Comparison of ENCODE assay signal across 11 cellular contexts in genomic region chr12:48786591-48787544, GRCh38. TPM values are rescaled to one million over a fixed set of nuclear protein-coding genes. Genes with fewer than 3 reads are reported as not detected.
DNase-seq lines count a peak whose midpoint lies in the region; ATAC-seq and TF ChIP-seq lines count a peak whose summit lies in the region.
"Had no signal": no experiment of that assay in that cellular context is flagged by ENCODE, and none has a peak within 500 bp of the region (broad histone marks: within the 10 kb centered on the region; RNA-seq: fewer than 3 reads in every experiment).

No MANE protein-coding gene starts in this region.

- CTCF ChIA-PET in GM10248 (lab: Yijun Ruan, JAX) = interaction anchor here (2.3 to 2.8 kb wide), 2 partner anchors 9 to 34 kb away, joined by 10 to 32 read pairs; no protein-coding TSS in a partner anchor

- TF ChIP-seq POLR2A in testis (IDR thresholded peaks at IDR 0.05) = no peak

- DNase-seq in MG63 (peak; percentile 31), lower lobe of right lung (no peak), testis (no peak), GM10248 (ENCODE audit: extremely low spot score) (no peak)
- DNase-seq in activated CD4-positive, alpha-beta T cell treated with anti-CD3 and anti-CD28 coated beads for 4 hours = no peak
- DNase-seq: activated effector memory CD4-positive, alpha-beta T cell treated with anti-CD3 and anti-CD28 coated beads, Interleukin-2, amount 50 U/mL, for 16 hours; NCI-H2081; retina had no signal

- H3K4me1 ChIP-seq in ectodermal cell (ENCODE audit: control insufficient read depth, insufficient read depth, low read length) = peaks cover 27% of the 10 kb centered on the region
- peaks cover 19% of the 10 kb centered on the region for H3K4me1 ChIP-seq in lower lobe of right lung
- H3K4me1 ChIP-seq in testis = peaks cover 21% of the 10 kb centered on the region

- no peak for ATAC-seq in lower lobe of right lung
- no peak for ATAC-seq in GM18870 (IDR thresholded peaks at IDR 0.05; ENCODE audit: unreplicated experiment)
- no peak for ATAC-seq in HG02938 (IDR thresholded peaks at IDR 0.05; ENCODE audit: unreplicated experiment)

- intact Hi-C loops in lower lobe of right lung (cut with DNase I) (no loop called here), testis (cut with DNase I; ENCODE audit: low total_unique reads) (no loop called here)

- POLR2A ChIA-PET in GM10248 (lab: Yijun Ruan, JAX) = no interaction called here

- 88 to 92% methylated on average over 7 of the region's 7 CpGs for WGBS in ectodermal cell, 2 experiments
- 40 to 47% methylated on average over 7 of the region's 7 CpGs for WGBS in testis, 2 donors

- H3K36me3 ChIP-seq in MG63 = peaks cover 2% of the 10 kb centered on the region; the same call in 1 of the 2 replicates
- peaks cover 3% of the 10 kb centered on the region for H3K36me3 ChIP-seq in ectodermal cell (ENCODE audit: control insufficient read depth, insufficient read depth, low read length)
- peaks cover 8% of the 10 kb centered on the region for H3K36me3 ChIP-seq in lower lobe of right lung
- no peaks in the 10 kb centered on the region for H3K36me3 ChIP-seq in testis (ENCODE audit: low read depth, missing control alignments)

- H3K27ac ChIP-seq in ectodermal cell (ENCODE audit: insufficient read depth, low read depth, low read length, poor library complexity, severe bottlenecking) (no peak overlapping the region), lower lobe of right lung (peak overlapping the region; percentile 90), testis (peak overlapping the region; percentile 4 to 79)

- no peak for TF ChIP-seq CTCF in lower lobe of right lung (IDR thresholded peaks at IDR 0.05)
- no peak for TF ChIP-seq CTCF in testis (IDR thresholded peaks at IDR 0.05)
- no peak for TF ChIP-seq CTCF in GM10248 (IDR thresholded peaks at IDR 0.05; ENCODE audit: control extremely low read depth, extremely low read depth, low read depth, missing control alignments)

- H3K4me3 ChIP-seq in MG63 (peak overlapping the region; percentile 76), ectodermal cell (ENCODE audit: insufficient read depth, low read depth, low read length) (peak overlapping the region; percentile 96), lower lobe of right lung (peak overlapping the region; percentile 83), testis (no peak overlapping the region)

- H3K27me3 ChIP-seq in MG63 = no peaks in the 10 kb centered on the region
- H3K27me3 ChIP-seq in ectodermal cell (ENCODE audit: control insufficient read depth, insufficient read depth, low read length, poor library complexity, severe bottlenecking) = no peaks in the 10 kb centered on the region
- no peaks in the 10 kb centered on the region for H3K27me3 ChIP-seq in lower lobe of right lung (ENCODE audit: low read depth)
- H3K27me3 ChIP-seq in testis = no peaks in the 10 kb centered on the region

- H3K9me3 ChIP-seq in MG63 (no peaks in the 10 kb centered on the region), ectodermal cell (ENCODE audit: control insufficient read depth, low read length) (no peaks in the 10 kb centered on the region), lower lobe of right lung (no peaks in the 10 kb centered on the region), testis (no peaks in the 10 kb centered on the region)

RNA-seq across cellular contexts. Expression of gene ADCY6, which starts 2.0 kb away (rescaled TPM):
- total RNA-seq in MG63 (2014; rRNA removed; shearing (Covaris generic); ENCODE audit: low replicate concordance) = 30.4 and 40.0 TPM in 2 replicates
- polyA plus RNA-seq in ectodermal cell (2013, experiment 1 of 4) = 68.4 TPM
- polyA plus RNA-seq in ectodermal cell (2013, experiment 2 of 4) = 84.1 TPM
- 51.6 TPM for polyA plus RNA-seq in ectodermal cell (2013, experiment 3 of 4)
- 65.0 TPM for polyA plus RNA-seq in ectodermal cell (2013, experiment 4 of 4)
- total RNA-seq in lower lobe of right lung = 42.7 TPM
- total RNA-seq in testis = 10 to 100 TPM; 24.5 to 26.3 TPM
- polyA plus RNA-seq in testis (ENCODE audit: insufficient read depth, low read depth, low replicate concordance) = 16.5 TPM

RNA-seq across cellular contexts. Expression of gene CACNB3, which starts 31.4 kb away (rescaled TPM):
- 13.9 and 19.0 TPM in 2 replicates for total RNA-seq in MG63 (2014; rRNA removed; shearing (Covaris generic); ENCODE audit: low replicate concordance)
- 89.9 TPM for polyA plus RNA-seq in ectodermal cell (2013, experiment 1 of 4)
- 86.1 TPM for polyA plus RNA-seq in ectodermal cell (2013, experiment 2 of 4)
- polyA plus RNA-seq in ectodermal cell (2013, experiment 3 of 4) = 69.9 TPM
- polyA plus RNA-seq in ectodermal cell (2013, experiment 4 of 4) = 76.3 TPM
- total RNA-seq in lower lobe of right lung = 23.5 TPM
- 10 to 100 TPM; 17.2 to 19.3 TPM for total RNA-seq in testis
- polyA plus RNA-seq in testis (ENCODE audit: insufficient read depth, low read depth, low replicate concordance) = 20.1 TPM

Comparison
In these comparisons a context has a peak if more than half of its experiments do, and no peak if none do; other contexts are left out.
1. H3K4me3 ChIP-seq: peak in MG63 (single experiment), ectodermal cell (single experiment) and lower lobe of right lung (single experiment); none in testis (0 of 2).